Comparison of ENCODE assay signal across 11 cellular contexts in the genomic region with DNA sequence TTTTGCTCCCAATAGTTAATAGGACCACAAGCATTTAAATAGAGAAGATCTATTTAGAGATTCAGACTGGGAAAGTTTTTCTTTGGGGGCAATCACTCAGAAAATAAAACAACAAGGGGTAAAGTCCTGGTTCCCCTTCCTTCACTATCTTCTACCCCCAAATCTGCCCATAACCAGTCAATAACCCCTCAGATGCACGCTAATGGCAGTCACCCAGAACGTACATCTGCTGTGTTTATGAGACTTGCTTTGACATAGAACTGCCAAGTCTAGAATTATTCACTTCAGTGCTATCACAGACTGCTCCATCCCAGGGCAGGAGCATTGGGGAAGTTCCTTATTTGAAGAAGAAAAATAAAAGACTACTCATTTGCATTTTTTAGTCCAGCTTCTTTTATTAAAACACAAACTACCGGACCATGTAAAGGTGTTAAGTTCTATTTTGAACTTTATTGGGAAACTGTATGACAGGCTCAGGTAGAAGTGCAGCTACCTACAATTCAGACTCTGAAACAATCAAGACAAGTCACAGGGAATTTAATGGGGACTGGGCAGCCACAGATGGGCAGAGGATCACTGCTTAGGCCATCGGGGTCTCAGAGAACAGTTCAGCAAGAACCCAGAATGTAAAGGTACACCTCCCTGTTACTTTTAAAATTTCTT. TPM values are rescaled to one million over a fixed set of nuclear protein-coding genes. Genes with fewer than 3 reads are reported as not detected.
DNase-seq lines count a peak whose midpoint lies in the region; ATAC-seq and TF ChIP-seq lines count a peak whose summit lies in the region.
"Had no signal": no experiment of that assay in that cellular context is flagged by ENCODE, and none has a peak within 500 bp of the region (broad histone marks: within the 10 kb centered on the region; RNA-seq: fewer than 3 reads in every experiment).

No MANE protein-coding gene starts in this region.

- peaks cover 4% of the 10 kb centered on the region for H3K36me3 Mint-ChIP-seq in IgD-negative memory B cell

- peak overlapping the region; percentile 41 to 94 (median 55) for H3K27ac Mint-ChIP-seq in IgD-negative memory B cell
- H3K27ac Mint-ChIP-seq: HFFc6 had no signal

- WGBS in mesenchymal stem cell, result 100% methylated on average over 2 of the region's 4 CpGs
- 56 to 77% (median 62%) methylated on average over 4 of the region's 4 CpGs for WGBS in psoas muscle, 3 donors
- WGBS in neuronal stem cell (ENCODE audit: extremely low coverage in 2 of 2, insufficient read length in 2 of 2, insufficient replicate concordance in 1 of 2), 2 donors, result no CpG with 5 or more reads among the region's 4 CpGs

- H2BK12ac ChIP-seq in mesenchymal stem cell (ENCODE audit: low read length in 2 of 2), result no peak overlapping the region
- no peak overlapping the region for H2BK12ac ChIP-seq in neuronal stem cell (ENCODE audit: low read length)

- no peak for TF ChIP-seq CTCF in psoas muscle (IDR thresholded peaks at IDR 0.05)

- no peak overlapping the region for H3K4ac ChIP-seq in mesenchymal stem cell (ENCODE audit: low read depth in 1 of 2, low read length in 2 of 2)
- H3K4ac ChIP-seq in neuronal stem cell (ENCODE audit: low read length), result no peak overlapping the region

- H3K18ac ChIP-seq in mesenchymal stem cell (ENCODE audit: low read depth in 1 of 2, low read length in 2 of 2), result peak overlapping the region; percentile 65 to 75
- no peak overlapping the region for H3K18ac ChIP-seq in neuronal stem cell (ENCODE audit: low read length)

- no peak for DNase-seq in mesenchymal stem cell
- DNase-seq in psoas muscle, result no peak
- DNase-seq in neuronal stem cell (ENCODE audit: low spot score), result no peak
- DNase-seq in stimulated activated CD4-positive, alpha-beta T cell treated with anti-CD3 and anti-CD28 coated beads, Interleukin-2, amount 100 ng/mL, for 48 hours, result no peak
- no peak for DNase-seq in activated naive CD4-positive, alpha-beta T cell treated with anti-CD3 and anti-CD28 coated beads, Interleukin-2, amount 50 U/mL, for 16 hours
- DNase-seq: HFFc6; NCI-H2081 treated with DMSO at 0.1 percent for 48 hours; stimulated activated CD4-positive, alpha-beta T cell treated with anti-CD3 and anti-CD28 coated beads, Interleukin-12 subunit alpha, Interleukin-12 subunit beta, amount 100 ng/mL, for 4 hours had no signal

- no peaks in the 10 kb centered on the region for H3K27me3 Mint-ChIP-seq in IgD-negative memory B cell

- H3K23ac ChIP-seq in mesenchymal stem cell (ENCODE audit: low read length in 2 of 2) (no peak overlapping the region), neuronal stem cell (ENCODE audit: low read depth, low read length, poor library complexity) (no peak overlapping the region)

- H4K8ac ChIP-seq in mesenchymal stem cell (ENCODE audit: low read length), result no peak overlapping the region
- no peak overlapping the region for H4K8ac ChIP-seq in neuronal stem cell (ENCODE audit: low read depth, low read length)

- H3K9me3 Mint-ChIP-seq in IgD-negative memory B cell, result no peaks in the 10 kb centered on the region
- H3K9me3 Mint-ChIP-seq: HFFc6 had no signal

- H3K4me2 ChIP-seq in mesenchymal stem cell (ENCODE audit: low read length, poor library complexity, severe bottlenecking), result no peak overlapping the region
- no peak overlapping the region for H3K4me2 ChIP-seq in neuronal stem cell (ENCODE audit: insufficient read depth, low read length, poor library complexity, severe bottlenecking)

- peaks cover 5% of the 10 kb centered on the region for H3K4me1 ChIP-seq in mesenchymal stem cell (ENCODE audit: control insufficient read depth, insufficient read depth, low read depth, low read length)
- no peaks in the 10 kb centered on the region for H3K4me1 ChIP-seq in psoas muscle
- peaks cover 4 to 33% of the 10 kb centered on the region in 2 donors for H3K4me1 ChIP-seq in neuronal stem cell (ENCODE audit: control insufficient read depth in 2 of 2, insufficient read depth in 1 of 2, low read depth in 1 of 2, low read length in 2 of 2)

- H3K4me3 ChIP-seq in mesenchymal stem cell (ENCODE audit: insufficient read depth in 1 of 2, low read depth in 1 of 2, low read length in 2 of 2), result no peak overlapping the region
- H3K4me3 ChIP-seq in psoas muscle, result no peak overlapping the region
- H3K4me3 ChIP-seq in neuronal stem cell (ENCODE audit: low read length in 2 of 2), result no peak overlapping the region

- H3K79me1 ChIP-seq in mesenchymal stem cell (replicated peaks; ENCODE audit: low read length, poor library complexity, severe bottlenecking) (peaks cover 8% of the 10 kb centered on the region), neuronal stem cell (ENCODE audit: low read depth, low read length) (no peaks in the 10 kb centered on the region)

- H3K14ac ChIP-seq in mesenchymal stem cell (ENCODE audit: low read length in 2 of 2), result no peak overlapping the region
- H3K14ac ChIP-seq in neuronal stem cell (ENCODE audit: low read length), result no peak overlapping the region

- no peak overlapping the region for H3K27ac ChIP-seq in mesenchymal stem cell (ENCODE audit: low read length, poor library complexity, severe bottlenecking)
- H3K27ac ChIP-seq in psoas muscle, result no peak overlapping the region
- no peak overlapping the region for H3K27ac ChIP-seq in neuronal stem cell (replicated peaks; ENCODE audit: low read length)

- H2AFZ ChIP-seq in mesenchymal stem cell (ENCODE audit: low read depth, low read length), result no peak overlapping the region
- H2AFZ ChIP-seq in neuronal stem cell (ENCODE audit: low read length), result no peak overlapping the region

- H4K91ac ChIP-seq in mesenchymal stem cell (ENCODE audit: low read length), result no peak overlapping the region
- no peak overlapping the region for H4K91ac ChIP-seq in neuronal stem cell (ENCODE audit: low read depth, low read length, poor library complexity)

- H3K9me3 ChIP-seq in mesenchymal stem cell (ENCODE audit: control insufficient read depth, low read length) (no peaks in the 10 kb centered on the region), psoas muscle (no peaks in the 10 kb centered on the region), neuronal stem cell (replicated peaks in 1 of 2; ENCODE audit: control insufficient read depth in 2 of 2, insufficient read depth in 1 of 2, low read depth in 1 of 2, low read length in 2 of 2) (no peaks in the 10 kb centered on the region)

- intact Hi-C loops in psoas muscle (cut with DNase I), result no loop called here

- no peak overlapping the region for H2BK15ac ChIP-seq in mesenchymal stem cell (ENCODE audit: low read depth, poor library complexity, severe bottlenecking)
- no peak overlapping the region for H2BK15ac ChIP-seq in neuronal stem cell (ENCODE audit: low read length)

- peaks cover 31 to 45% (median 31%) of the 10 kb centered on the region in 3 donors for H3K4me1 Mint-ChIP-seq in IgD-negative memory B cell

- H3K36me3 ChIP-seq in mesenchymal stem cell (ENCODE audit: control insufficient read depth in 1 of 2, insufficient read depth in 2 of 2, low read depth in 1 of 2, low read length in 2 of 2), result no peaks in the 10 kb centered on the region
- H3K36me3 ChIP-seq in psoas muscle (ENCODE audit: insufficient read depth in 1 of 2, low read depth in 1 of 2), result no peaks in the 10 kb centered on the region
- H3K36me3 ChIP-seq in neuronal stem cell (replicated peaks in 1 of 2; ENCODE audit: control insufficient read depth in 2 of 2, insufficient read depth in 2 of 2, low read length in 2 of 2), result no peaks in the 10 kb centered on the region

- H3K27me3 ChIP-seq in mesenchymal stem cell (ENCODE audit: control insufficient read depth in 1 of 2, insufficient read depth in 1 of 2, low read length in 2 of 2) (no peaks in the 10 kb centered on the region), psoas muscle (ENCODE audit: insufficient read depth in 3 of 3, low read length in 2 of 3) (no peaks in the 10 kb centered on the region), neuronal stem cell (ENCODE audit: control insufficient read depth in 3 of 3, insufficient read depth in 3 of 3, low read depth in 1 of 3, low read length in 3 of 3) (no peaks in the 10 kb centered on the region)

- ATAC-seq in GM18870 (IDR thresholded peaks at IDR 0.05; ENCODE audit: unreplicated experiment), result peak; percentile 45
- peak; percentile 46 for ATAC-seq in HG02588 (IDR thresholded peaks at IDR 0.05; ENCODE audit: unreplicated experiment)
- ATAC-seq in psoas muscle, result no peak

- H2BK120ac ChIP-seq in mesenchymal stem cell (ENCODE audit: low read depth, low read length) (no peak overlapping the region), neuronal stem cell (ENCODE audit: low read depth, low read length) (no peak overlapping the region)

- H2AK5ac ChIP-seq in mesenchymal stem cell (ENCODE audit: low read length, severe bottlenecking) (no peak overlapping the region), neuronal stem cell (ENCODE audit: low read depth, low read length) (no peak overlapping the region)

- H3K4me3 Mint-ChIP-seq in IgD-negative memory B cell, result peak overlapping the region; percentile 10 to 84 (median 55)
- H3K4me3 Mint-ChIP-seq: HFFc6 had no signal

- H3K9ac ChIP-seq in mesenchymal stem cell (ENCODE audit: low read length) (no peak overlapping the region), neuronal stem cell (ENCODE audit: low read depth, low read length, poor library complexity) (no peak overlapping the region)

- no peak overlapping the region for H2BK5ac ChIP-seq in mesenchymal stem cell (ENCODE audit: low read depth, low read length, poor library complexity, severe bottlenecking)
- no peak overlapping the region for H2BK5ac ChIP-seq in neuronal stem cell (ENCODE audit: low read length)

RNA-seq across cellular contexts. Expression of a gene that starts 38.4 kb away (rescaled TPM):
- 19.5 TPM for polyA plus RNA-seq in IgD-negative memory B cell
- polyA plus RNA-seq in mesenchymal stem cell (2013, experiment 1 of 2), result 88.0 TPM
- polyA plus RNA-seq in mesenchymal stem cell (2013, experiment 2 of 2), result 80.8 TPM
- 100 to 1,000 TPM in 2 of 4 donors, 10 to 100 TPM in 2; 44.8 to 170 (median 102) TPM for total RNA-seq in psoas muscle
- 100 to 1,000 TPM in 1 of 3 donors, 10 to 100 TPM in 2; 11.6 to 138 (median 51.6) TPM for polyA plus RNA-seq in psoas muscle
- polyA plus RNA-seq in neuronal stem cell (2013, experiment 1 of 2), result 57.1 TPM
- 57.8 TPM for polyA plus RNA-seq in neuronal stem cell (2013, experiment 2 of 2)
- total RNA-seq: HFFc6 had no signal

Comparison
In these comparisons a context has a peak if more than half of its experiments do, and no peak if none do; other contexts are left out.
1. ATAC-seq: peak in GM18870 (single experiment) and HG02588 (single experiment); none in psoas muscle (0 of 4).